2 cellular contexts compared by ENCODE assay signal in genomic region chr10:133079836-133080682, GRCh38.
A peak's percentile ranks its signal among the peaks of the same experiment; 100 is the strongest.
TF ChIP-seq lines count a peak whose summit lies in the region.

No MANE protein-coding gene starts in this region.

TF ChIP-seq in Ishikawa, 13 proteins besides CTCF, POLR2A, EP300 and RAD21 (continued from another document):
- peak; percentile 98 for TF ChIP-seq REST (IDR thresholded peaks at IDR 0.05; ENCODE audit: low read depth)
- no peak for TF ChIP-seq CEBPB (IDR thresholded peaks at IDR 0.05)

TF ChIP-seq in H1, 55 proteins besides CTCF, POLR2A, EP300 and RAD21 (continued from another document):
- peak; percentile 78; the same call in 1 of the 2 replicates for TF ChIP-seq GABPA (IDR thresholded peaks at IDR 0.05; ENCODE audit: borderline replicate concordance, insufficient read depth, low read length)
